8 cellular contexts compared by ENCODE assay signal in the genomic region with DNA sequence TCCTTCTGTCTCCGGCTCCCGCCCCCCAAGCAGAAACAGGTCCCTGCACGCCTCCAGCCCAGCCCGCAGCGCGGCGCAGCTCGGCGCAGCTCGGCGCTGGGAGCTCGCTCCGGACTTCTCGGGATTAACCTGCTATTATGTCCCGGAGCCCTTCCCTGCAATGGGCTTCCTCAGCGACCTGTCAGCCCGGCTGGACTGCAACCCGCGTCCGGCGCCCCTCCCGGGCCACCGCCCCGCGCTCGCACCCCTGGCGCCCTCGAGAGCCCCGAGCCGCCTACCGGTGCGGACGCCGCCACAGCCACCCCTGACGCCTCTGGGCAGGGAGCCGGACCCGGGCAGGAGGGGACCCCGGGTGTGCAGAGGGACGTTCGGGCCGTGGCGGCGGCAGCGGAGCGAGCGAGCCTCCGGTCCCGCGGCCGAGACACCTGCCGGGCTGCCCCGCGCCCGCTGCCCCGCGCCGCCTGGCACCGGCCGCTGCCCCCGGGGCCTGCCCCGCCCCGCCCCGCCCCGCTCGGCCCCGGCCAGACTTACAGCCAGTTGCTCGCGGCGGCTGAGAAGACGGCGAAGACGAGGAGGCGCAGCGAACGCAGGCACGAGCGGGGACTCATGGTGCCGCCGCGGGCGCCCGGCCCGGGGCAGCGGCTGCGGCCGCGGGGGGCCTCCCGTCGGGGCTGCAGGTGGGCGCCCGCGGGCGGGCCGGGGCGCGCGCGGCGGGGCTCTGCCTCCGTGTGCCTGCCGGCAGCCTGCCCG. TPM values are rescaled to one million over a fixed set of nuclear protein-coding genes. Genes with fewer than 3 reads are reported as not detected.
DNase-seq lines count a peak whose midpoint lies in the region; ATAC-seq and TF ChIP-seq lines count a peak whose summit lies in the region.

No MANE protein-coding gene starts in this region.

- no peaks in the 10 kb centered on the region for H3K36me3 ChIP-seq in gastrocnemius medialis

- TF ChIP-seq CTCF in H9 (conservative IDR thresholded peaks at IDR 0.05) (peak; percentile 14; the same call in 1 of the 3 replicates), gastrocnemius medialis (IDR thresholded peaks at IDR 0.05 in 4 of 5, conservative IDR thresholded peaks at IDR 0.05 in 1 of 5) (no peak)

- no peak overlapping the region for H2BK15ac ChIP-seq in H9 (ENCODE audit: low read depth, low read length)

- no peak overlapping the region for H4K8ac ChIP-seq in H9 (replicated peaks; ENCODE audit: insufficient read length, low read depth, low read length)

- H2BK12ac ChIP-seq in H9 (ENCODE audit: insufficient read length, low read depth, low read length): no peak overlapping the region

- no peak for TF ChIP-seq POLR2A in gastrocnemius medialis (IDR thresholded peaks at IDR 0.05)

- H2AFZ ChIP-seq in H9 (ENCODE audit: low read length): no peak overlapping the region

- ATAC-seq in activated T-cell treated with anti-CD3 and anti-CD28 coated beads, Interleukin-2, amount 50 U/mL, for 4 hours: peak; percentile 49 to 57
- peak; percentile 65 to 67 for ATAC-seq in gastrocnemius medialis

- H2BK20ac ChIP-seq in H9 (ENCODE audit: low read depth, low read length, poor library complexity, severe bottlenecking): no peak overlapping the region

- H3K4ac ChIP-seq in H9 (ENCODE audit: low read depth, low read length): no peak overlapping the region

- no peak overlapping the region for H3K9ac ChIP-seq in H9 (ENCODE audit: extremely low read depth, insufficient read length, low read length)

- H2AK5ac ChIP-seq in H9 (ENCODE audit: insufficient read length, low read length): no peak overlapping the region

- intact Hi-C loops in gastrocnemius medialis (cut with DNase I; ENCODE audit: low total_unique reads): loop anchor here (2.0 kb wide), 2 partner anchors 90 to 274 kb away; a partner anchor contains a TSS
- intact Hi-C loops in activated T-helper 2 cell treated with anti-CD3 and anti-CD28 coated beads, Interferon-gamma antibody, Interleukin-2, Interleukin-4, amounts not matched to agents 10 μg/mL and 5 μg/mL and 100 μg/mL, durations not matched to agents 14 hours and 24 hours and 36 hours (cut with micrococcal nuclease): no loop called here

- H3K27me3 Mint-ChIP-seq in H9 (ENCODE audit: low read depth): peaks cover 64% of the 10 kb centered on the region
- H3K27me3 Mint-ChIP-seq in activated T-cell treated with anti-CD3 and anti-CD28 coated beads, Interleukin-2, amount 50 U/mL, for 4 hours (ENCODE audit: low read depth): peaks cover 51% of the 10 kb centered on the region
- peaks cover 64% of the 10 kb centered on the region for H3K27me3 Mint-ChIP-seq in activated T-helper 2 cell treated with anti-CD3 and anti-CD28 coated beads, Interferon-gamma antibody, Interleukin-2, Interleukin-4, amounts not matched to agents 10 μg/mL and 5 μg/mL and 100 μg/mL, durations not matched to agents 14 hours and 24 hours and 36 hours (ENCODE audit: low read depth)

- no peaks in the 10 kb centered on the region for H3K79me1 ChIP-seq in H9 (ENCODE audit: insufficient read depth, low read depth, low read length, poor library complexity, severe bottlenecking)

- no peak overlapping the region for H3K27ac Mint-ChIP-seq in H9
- H3K27ac Mint-ChIP-seq in activated T-helper 2 cell treated with anti-CD3 and anti-CD28 coated beads, Interferon-gamma antibody, Interleukin-2, Interleukin-4, amounts not matched to agents 10 μg/mL and 5 μg/mL and 100 μg/mL, durations not matched to agents 14 hours and 24 hours and 36 hours: no peak overlapping the region

- no peak overlapping the region; the same call in 1 of the 2 replicates for H3K14ac ChIP-seq in H9 (ENCODE audit: insufficient read depth, low read length)

- H3K27ac ChIP-seq in H9 (ENCODE audit: insufficient read length, low read depth, low read length) (no peak overlapping the region), gastrocnemius medialis (peak overlapping the region; percentile 54 to 62 (median 58))

- H3K9me3 Mint-ChIP-seq in H9: no peaks in the 10 kb centered on the region; a peak in 1 of 5 replicates
- no peaks in the 10 kb centered on the region for H3K9me3 Mint-ChIP-seq in activated T-cell treated with anti-CD3 and anti-CD28 coated beads, Interleukin-2, amount 50 U/mL, for 4 hours
- H3K9me3 Mint-ChIP-seq in activated T-helper 2 cell treated with anti-CD3 and anti-CD28 coated beads, Interferon-gamma antibody, Interleukin-2, Interleukin-4, amounts not matched to agents 10 μg/mL and 5 μg/mL and 100 μg/mL, durations not matched to agents 14 hours and 24 hours and 36 hours: no peaks in the 10 kb centered on the region

- H3K23me2 ChIP-seq in H9 (ENCODE audit: insufficient read length, low read depth, low read length, poor library complexity, severe bottlenecking): peaks cover 11% of the 10 kb centered on the region

- no peak overlapping the region for H3T11ph ChIP-seq in H9 (ENCODE audit: low read length)

- peak overlapping the region; percentile 54 to 77 (median 62) for H3K4me3 ChIP-seq in gastrocnemius medialis

- H3K23ac ChIP-seq in H9 (ENCODE audit: insufficient read length, low read depth, low read length): no peak overlapping the region

- H3K27me3 ChIP-seq in H9 (ENCODE audit: insufficient read depth, low read length) (peaks cover 12% of the 10 kb centered on the region; the same call in 1 of the 2 replicates), gastrocnemius medialis (no peaks in the 10 kb centered on the region)

- no peak overlapping the region for H2BK120ac ChIP-seq in H9 (ENCODE audit: low read depth, low read length, poor library complexity, severe bottlenecking)

- no peaks in the 10 kb centered on the region; the same call in 1 of the 2 replicates for H3K4me1 ChIP-seq in H9 (ENCODE audit: insufficient read depth, low read length)
- H3K4me1 ChIP-seq in gastrocnemius medialis: peaks cover 6% of the 10 kb centered on the region in 2 donors

- H4K20me1 ChIP-seq in H9 (ENCODE audit: control insufficient read depth, insufficient read depth, insufficient read length): no peaks in the 10 kb centered on the region

- no peak overlapping the region for H4K5ac ChIP-seq in H9 (ENCODE audit: insufficient read length, low read depth, low read length)

- peak; percentile 76 for DNase-seq in AG20443 (ENCODE audit: low spot score)
- no peak for DNase-seq in H9
- DNase-seq in activated T-cell treated with anti-CD3 and anti-CD28 coated beads, Interleukin-2, amount 50 U/mL, for 4 hours: no peak
- DNase-seq in hepatic stellate cell (ENCODE audit: low spot score): peak; percentile 39
- DNase-seq in gastrocnemius medialis: no peak
- no peak for DNase-seq in activated T-helper 2 cell treated with anti-CD3 and anti-CD28 coated beads, Interferon-gamma antibody, Interleukin-2, Interleukin-4, amounts not matched to agents 10 μg/mL and 5 μg/mL and 100 μg/mL, durations not matched to agents 14 hours and 24 hours and 36 hours (ENCODE audit: low spot score)
- DNase-seq in NAMALWA (ENCODE audit: low spot score): no peak
- no peak for DNase-seq in medulla oblongata (ENCODE audit: extremely low spot score)

- no peak overlapping the region for H3K56ac ChIP-seq in H9 (ENCODE audit: insufficient read length, low read depth, low read length)

- H3K4me3 Mint-ChIP-seq in H9: peak overlapping the region; percentile 59 to 76; a peak in 4 of 5 replicates
- no peak overlapping the region for H3K4me3 Mint-ChIP-seq in activated T-cell treated with anti-CD3 and anti-CD28 coated beads, Interleukin-2, amount 50 U/mL, for 4 hours
- H3K4me3 Mint-ChIP-seq in activated T-helper 2 cell treated with anti-CD3 and anti-CD28 coated beads, Interferon-gamma antibody, Interleukin-2, Interleukin-4, amounts not matched to agents 10 μg/mL and 5 μg/mL and 100 μg/mL, durations not matched to agents 14 hours and 24 hours and 36 hours (ENCODE audit: low read depth): no peak overlapping the region

- peaks cover 33 to 35% of the 10 kb centered on the region in 2 experiments for H3K4me1 Mint-ChIP-seq in H9
- peaks cover 8% of the 10 kb centered on the region for H3K4me1 Mint-ChIP-seq in activated T-cell treated with anti-CD3 and anti-CD28 coated beads, Interleukin-2, amount 50 U/mL, for 4 hours (ENCODE audit: low read depth)
- no peaks in the 10 kb centered on the region for H3K4me1 Mint-ChIP-seq in activated T-helper 2 cell treated with anti-CD3 and anti-CD28 coated beads, Interferon-gamma antibody, Interleukin-2, Interleukin-4, amounts not matched to agents 10 μg/mL and 5 μg/mL and 100 μg/mL, durations not matched to agents 14 hours and 24 hours and 36 hours (ENCODE audit: low read depth)

- no peaks in the 10 kb centered on the region for H3K9me3 ChIP-seq in H9 (ENCODE audit: control insufficient read depth, low read depth, low read length)
- no peaks in the 10 kb centered on the region for H3K9me3 ChIP-seq in gastrocnemius medialis

- in situ Hi-C loops in gastrocnemius medialis (cut with MboI; ENCODE audit: low sequenced_read_pairs in 4 of 4): no loop called here

- H3K36me3 Mint-ChIP-seq in H9 (ENCODE audit: insufficient read depth in 1 of 3, low read depth in 3 of 3): no peaks in the 10 kb centered on the region
- H3K36me3 Mint-ChIP-seq in activated T-cell treated with anti-CD3 and anti-CD28 coated beads, Interleukin-2, amount 50 U/mL, for 4 hours (ENCODE audit: insufficient read depth): no peaks in the 10 kb centered on the region
- no peaks in the 10 kb centered on the region for H3K36me3 Mint-ChIP-seq in activated T-helper 2 cell treated with anti-CD3 and anti-CD28 coated beads, Interferon-gamma antibody, Interleukin-2, Interleukin-4, amounts not matched to agents 10 μg/mL and 5 μg/mL and 100 μg/mL, durations not matched to agents 14 hours and 24 hours and 36 hours (ENCODE audit: low read depth)

- H3K79me2 ChIP-seq in H9 (ENCODE audit: insufficient read depth, low read length): no peaks in the 10 kb centered on the region

- H2BK5ac ChIP-seq in H9 (ENCODE audit: insufficient read length, low read length): no peak overlapping the region

- H3K18ac ChIP-seq in H9 (ENCODE audit: insufficient read length, low read depth, low read length): no peak overlapping the region

- H4K91ac ChIP-seq in H9 (ENCODE audit: insufficient read length, low read depth, low read length): no peak overlapping the region

- peak overlapping the region; percentile 54 for H3K4me2 ChIP-seq in H9 (ENCODE audit: insufficient read depth, insufficient read length, low read length)

- no CpG with 5 or more reads among the region's 102 CpGs for WGBS in H9 (ENCODE audit: extremely low coverage, insufficient read length, low lambda C conversion rate)

RNA-seq across cellular contexts. Expression of a gene that starts 0.4 kb away (rescaled TPM):
- total RNA-seq in H9 (2021) (0.72 and 1.4 TPM in 2 replicates), gastrocnemius medialis (1 to 10 TPM in 1 of 4 donors, under 1 TPM in 1, not detected in 2; 0.42 to 1.1 TPM)
- not detected for total RNA-seq in activated T-cell treated with anti-CD3 and anti-CD28 coated beads, Interleukin-2, amount 50 U/mL, for 4 hours
- not detected in 2 replicates for total RNA-seq in activated T-helper 2 cell treated with anti-CD3 and anti-CD28 coated beads, Interferon-gamma antibody, Interleukin-2, Interleukin-4, amounts not matched to agents 10 μg/mL and 5 μg/mL and 100 μg/mL, durations not matched to agents 14 hours and 24 hours and 36 hours

Comparison
In these comparisons a context has a peak if more than half of its experiments do, and no peak if none do; other contexts are left out.
1. DNase-seq: peak in AG20443 (single experiment) and hepatic stellate cell (single experiment); none in H9 (single experiment), activated T-cell treated with anti-CD3 and anti-CD28 coated beads, Interleukin-2, amount 50 U/mL, for 4 hours (single experiment), gastrocnemius medialis (0 of 2), activated T-helper 2 cell treated with anti-CD3 and anti-CD28 coated beads, Interferon-gamma antibody, Interleukin-2, Interleukin-4, amounts not matched to agents 10 μg/mL and 5 μg/mL and 100 μg/mL, durations not matched to agents 14 hours and 24 hours and 36 hours (single experiment), NAMALWA (single experiment) and medulla oblongata (single experiment).
2. H3K4me3 Mint-ChIP-seq: peak in H9 (2 of 2); none in activated T-cell treated with anti-CD3 and anti-CD28 coated beads, Interleukin-2, amount 50 U/mL, for 4 hours (single experiment) and activated T-helper 2 cell treated with anti-CD3 and anti-CD28 coated beads, Interferon-gamma antibody, Interleukin-2, Interleukin-4, amounts not matched to agents 10 μg/mL and 5 μg/mL and 100 μg/mL, durations not matched to agents 14 hours and 24 hours and 36 hours (single experiment).